8 cellular contexts compared by ENCODE assay signal in the genomic region with DNA sequence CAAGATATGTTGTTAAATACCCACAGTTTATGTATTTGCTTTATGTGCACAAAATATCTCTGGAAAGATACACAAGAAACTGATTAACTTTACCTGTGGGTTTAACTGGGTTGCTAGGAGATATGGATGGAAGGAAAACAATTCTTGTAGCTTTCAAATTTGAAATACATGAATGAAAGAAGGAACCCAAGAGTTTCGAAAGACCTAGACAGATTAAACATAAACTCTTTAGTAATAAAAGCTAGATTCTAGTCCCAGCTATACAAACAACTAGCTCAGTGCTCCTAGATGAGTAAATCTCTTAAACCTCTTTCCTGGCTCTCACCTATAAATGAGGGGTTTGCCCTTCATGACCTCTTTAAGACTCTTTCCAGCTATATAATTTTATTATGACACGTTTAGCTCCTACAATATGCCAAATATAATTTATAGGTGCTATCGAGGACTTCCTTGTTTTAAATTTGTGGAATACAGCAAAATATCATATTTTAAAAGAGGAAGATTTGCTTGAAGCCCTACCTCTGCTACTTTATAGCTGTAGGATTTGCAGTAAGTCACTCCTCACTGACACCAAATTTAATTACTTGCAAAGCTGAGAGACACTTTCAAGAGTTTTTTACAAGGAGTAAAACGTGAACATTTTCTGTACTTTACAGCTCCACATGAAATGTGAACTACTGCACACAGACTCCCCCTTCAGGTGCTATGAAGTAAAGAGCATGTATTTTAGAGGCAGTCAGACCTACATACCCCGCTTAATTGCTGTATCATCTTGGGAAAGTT. TPM values are rescaled to one million over a fixed set of nuclear protein-coding genes. Genes with fewer than 3 reads are reported as not detected.
DNase-seq lines count a peak whose midpoint lies in the region; ATAC-seq, FAIRE-seq and TF ChIP-seq lines count a peak whose summit lies in the region.

No MANE protein-coding gene starts in this region.

- peak; percentile 21 for FAIRE-seq in GM18507 (lab: Jason Lieb, UNC)

- H3K36me3 Mint-ChIP-seq in endodermal cell (ENCODE audit: low read depth): no peaks in the 10 kb centered on the region

- DNase-seq in AG10803 (ENCODE audit: low read depth) (peak; percentile 51), GM18507 (ENCODE audit: extremely low spot score, insufficient read length, low read depth) (no peak), endodermal cell (no peak), anterior cingulate cortex (lab: John Stamatoyannopoulos, UW) (no peak), substantia nigra (lab: John Stamatoyannopoulos, UW) (no peak)

- H3K36me3 ChIP-seq in OCI-LY1 (ENCODE audit: insufficient read depth, low read length): no peaks in the 10 kb centered on the region
- H3K36me3 ChIP-seq in endodermal cell (ENCODE audit: control insufficient read depth, insufficient read depth, low read length): no peaks in the 10 kb centered on the region
- H3K36me3 ChIP-seq in neural cell (ENCODE audit: insufficient read depth, low read length): no peaks in the 10 kb centered on the region

- peaks cover 7% of the 10 kb centered on the region; the same call in 1 of the 2 replicates for H3K79me2 ChIP-seq in OCI-LY1 (ENCODE audit: insufficient read depth, low read length)
- no peaks in the 10 kb centered on the region for H3K79me2 ChIP-seq in neural cell (replicated peaks; ENCODE audit: insufficient read depth, low read length)

- TF ChIP-seq RAD21 in neural cell (conservative IDR thresholded peaks at IDR 0.05): no peak

- H3K4me3 ChIP-seq in AG10803 (ENCODE audit: low read length): no peak overlapping the region
- no peak overlapping the region for H3K4me3 ChIP-seq in OCI-LY1 (ENCODE audit: low read depth, low read length, poor library complexity, severe bottlenecking)
- H3K4me3 ChIP-seq in endodermal cell (ENCODE audit: low read length): no peak overlapping the region
- H3K4me3 ChIP-seq in neural cell (ENCODE audit: low read length): no peak overlapping the region

- H4K20me1 ChIP-seq in OCI-LY1 (ENCODE audit: insufficient read depth, low read length): no peaks in the 10 kb centered on the region
- H4K20me1 ChIP-seq in neural cell (ENCODE audit: insufficient read depth): no peaks in the 10 kb centered on the region

- peaks cover 69% of the 10 kb centered on the region for H3K4me1 ChIP-seq in OCI-LY1 (ENCODE audit: insufficient read depth, low read length, severe bottlenecking)
- H3K4me1 ChIP-seq in endodermal cell (ENCODE audit: control insufficient read depth, insufficient read depth, low read length): peaks cover 2% of the 10 kb centered on the region

- H3F3A ChIP-seq in OCI-LY1 (ENCODE audit: insufficient read depth, low read length): no peaks in the 10 kb centered on the region
- H3F3A ChIP-seq in neural cell (ENCODE audit: insufficient read depth, low read length, poor library complexity, severe bottlenecking): no peaks in the 10 kb centered on the region

- H3K27ac ChIP-seq in OCI-LY1 (ENCODE audit: low read depth, low read length, poor library complexity, severe bottlenecking) (no peak overlapping the region), endodermal cell (ENCODE audit: low read depth, low read length) (no peak overlapping the region), neural cell (ENCODE audit: low read length) (no peak overlapping the region), substantia nigra (ENCODE audit: low read depth, low read length, poor library complexity, severe bottlenecking) (no peak overlapping the region)

- peak; percentile 55 for ATAC-seq in HG03280 (IDR thresholded peaks at IDR 0.05; ENCODE audit: unreplicated experiment)

- no peaks in the 10 kb centered on the region for H3K27me3 Mint-ChIP-seq in endodermal cell (ENCODE audit: insufficient read depth)

- no peak overlapping the region for H2AFZ ChIP-seq in OCI-LY1 (ENCODE audit: low read length)
- no peak overlapping the region for H2AFZ ChIP-seq in neural cell (ENCODE audit: low read depth, low read length)

- H3K4me1 Mint-ChIP-seq in endodermal cell: peaks cover 2% of the 10 kb centered on the region

- no peak overlapping the region for H3K4me2 ChIP-seq in OCI-LY1 (ENCODE audit: low read length)
- H3K4me2 ChIP-seq in neural cell (ENCODE audit: low read length): no peak overlapping the region

- peak; percentile 68 for TF ChIP-seq CTCF in AG10803 (conservative IDR thresholded peaks at IDR 0.05; ENCODE audit: low read length)
- peak; percentile 54 for TF ChIP-seq CTCF in OCI-LY1 (IDR thresholded peaks at IDR 0.05; ENCODE audit: low read length)
- peak; percentile 75 for TF ChIP-seq CTCF in endodermal cell (conservative IDR thresholded peaks at IDR 0.05)
- peak; percentile 55 for TF ChIP-seq CTCF in neural cell (IDR thresholded peaks at IDR 0.05; ENCODE audit: poor library complexity, severe bottlenecking)

- H3K9me3 Mint-ChIP-seq in endodermal cell: no peaks in the 10 kb centered on the region

- no peak for TF ChIP-seq EP300 in neural cell (conservative IDR thresholded peaks at IDR 0.05; ENCODE audit: poor library complexity, severe bottlenecking)

- H3K9ac ChIP-seq in OCI-LY1 (ENCODE audit: low read length) (no peak overlapping the region), endodermal cell (ENCODE audit: extremely low read depth, low read length, poor library complexity, severe bottlenecking) (no peak overlapping the region), neural cell (ENCODE audit: low read length) (no peak overlapping the region)

- H3K27ac Mint-ChIP-seq in endodermal cell: no peak overlapping the region

- H3K27me3 ChIP-seq in OCI-LY1 (ENCODE audit: insufficient read depth, low read length): no peaks in the 10 kb centered on the region
- H3K27me3 ChIP-seq in endodermal cell (ENCODE audit: control insufficient read depth, insufficient read depth, low read length, poor library complexity, severe bottlenecking): no peaks in the 10 kb centered on the region
- H3K27me3 ChIP-seq in neural cell (ENCODE audit: insufficient read depth, low read depth, low read length): no peaks in the 10 kb centered on the region

- 46% methylated on average over 2 of the region's 5 CpGs; no CpG with 5 or more reads in 1 of the 2 experiments for WGBS in endodermal cell (ENCODE audit: insufficient coverage in 1 of 2, insufficient read length in 1 of 2), 2 experiments

- H3K9me2 ChIP-seq in OCI-LY1 (ENCODE audit: low read depth, low read length) (no peaks in the 10 kb centered on the region), neural cell (ENCODE audit: insufficient read depth, low read length) (no peaks in the 10 kb centered on the region)

- H3K4me3 Mint-ChIP-seq in endodermal cell: no peak overlapping the region

- H3K9me3 ChIP-seq in OCI-LY1 (ENCODE audit: low read length): no peaks in the 10 kb centered on the region
- H3K9me3 ChIP-seq in endodermal cell (ENCODE audit: control insufficient read depth, low read length): no peaks in the 10 kb centered on the region
- no peaks in the 10 kb centered on the region for H3K9me3 ChIP-seq in neural cell (ENCODE audit: low read length)

TF ChIP-seq in neural cell, 6 proteins besides CTCF, POLR2A, EP300 and RAD21:
- TF ChIP-seq POLR2AphosphoS5 (IDR thresholded peaks at IDR 0.05) (no peak), MXI1 (conservative IDR thresholded peaks at IDR 0.05; ENCODE audit: poor library complexity, severe bottlenecking) (no peak), TAF1 (IDR thresholded peaks at IDR 0.05; ENCODE audit: low read depth) (no peak), SMC3 (conservative IDR thresholded peaks at IDR 0.05; ENCODE audit: poor library complexity) (no peak), EZH2 (IDR thresholded peaks at IDR 0.05; ENCODE audit: borderline replicate concordance, insufficient read depth, low read length, poor library complexity, severe bottlenecking) (no peak)
- TF ChIP-seq, protein P1, sequence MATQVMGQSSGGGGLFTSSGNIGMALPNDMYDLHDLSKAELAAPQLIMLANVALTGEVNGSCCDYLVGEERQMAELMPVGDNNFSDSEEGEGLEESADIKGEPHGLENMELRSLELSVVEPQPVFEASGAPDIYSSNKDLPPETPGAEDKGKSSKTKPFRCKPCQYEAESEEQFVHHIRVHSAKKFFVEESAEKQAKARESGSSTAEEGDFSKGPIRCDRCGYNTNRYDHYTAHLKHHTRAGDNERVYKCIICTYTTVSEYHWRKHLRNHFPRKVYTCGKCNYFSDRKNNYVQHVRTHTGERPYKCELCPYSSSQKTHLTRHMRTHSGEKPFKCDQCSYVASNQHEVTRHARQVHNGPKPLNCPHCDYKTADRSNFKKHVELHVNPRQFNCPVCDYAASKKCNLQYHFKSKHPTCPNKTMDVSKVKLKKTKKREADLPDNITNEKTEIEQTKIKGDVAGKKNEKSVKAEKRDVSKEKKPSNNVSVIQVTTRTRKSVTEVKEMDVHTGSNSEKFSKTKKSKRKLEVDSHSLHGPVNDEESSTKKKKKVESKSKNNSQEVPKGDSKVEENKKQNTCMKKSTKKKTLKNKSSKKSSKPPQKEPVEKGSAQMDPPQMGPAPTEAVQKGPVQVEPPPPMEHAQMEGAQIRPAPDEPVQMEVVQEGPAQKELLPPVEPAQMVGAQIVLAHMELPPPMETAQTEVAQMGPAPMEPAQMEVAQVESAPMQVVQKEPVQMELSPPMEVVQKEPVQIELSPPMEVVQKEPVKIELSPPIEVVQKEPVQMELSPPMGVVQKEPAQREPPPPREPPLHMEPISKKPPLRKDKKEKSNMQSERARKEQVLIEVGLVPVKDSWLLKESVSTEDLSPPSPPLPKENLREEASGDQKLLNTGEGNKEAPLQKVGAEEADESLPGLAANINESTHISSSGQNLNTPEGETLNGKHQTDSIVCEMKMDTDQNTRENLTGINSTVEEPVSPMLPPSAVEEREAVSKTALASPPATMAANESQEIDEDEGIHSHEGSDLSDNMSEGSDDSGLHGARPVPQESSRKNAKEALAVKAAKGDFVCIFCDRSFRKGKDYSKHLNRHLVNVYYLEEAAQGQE (IDR thresholded peaks at IDR 0.05; ENCODE audit: borderline replicate concordance): no peak

RNA-seq across cellular contexts. Expression of gene RRAS2, which starts 50.7 kb away (rescaled TPM):
- total RNA-seq in endodermal cell: 10 to 100 TPM; 75.1 to 99.7 TPM
- polyA plus RNA-seq in endodermal cell (2013, experiment 1 of 2): 48.4 TPM
- polyA plus RNA-seq in endodermal cell (2013, experiment 2 of 2): 43.3 TPM
- polyA plus RNA-seq in neural cell: 47.3 and 49.4 TPM in 2 replicates
- 73.3 and 76.6 TPM in 2 replicates for polyA minus RNA-seq in neural cell
